Comparison of ENCODE assay signal across 8 cellular contexts in the genomic region with DNA sequence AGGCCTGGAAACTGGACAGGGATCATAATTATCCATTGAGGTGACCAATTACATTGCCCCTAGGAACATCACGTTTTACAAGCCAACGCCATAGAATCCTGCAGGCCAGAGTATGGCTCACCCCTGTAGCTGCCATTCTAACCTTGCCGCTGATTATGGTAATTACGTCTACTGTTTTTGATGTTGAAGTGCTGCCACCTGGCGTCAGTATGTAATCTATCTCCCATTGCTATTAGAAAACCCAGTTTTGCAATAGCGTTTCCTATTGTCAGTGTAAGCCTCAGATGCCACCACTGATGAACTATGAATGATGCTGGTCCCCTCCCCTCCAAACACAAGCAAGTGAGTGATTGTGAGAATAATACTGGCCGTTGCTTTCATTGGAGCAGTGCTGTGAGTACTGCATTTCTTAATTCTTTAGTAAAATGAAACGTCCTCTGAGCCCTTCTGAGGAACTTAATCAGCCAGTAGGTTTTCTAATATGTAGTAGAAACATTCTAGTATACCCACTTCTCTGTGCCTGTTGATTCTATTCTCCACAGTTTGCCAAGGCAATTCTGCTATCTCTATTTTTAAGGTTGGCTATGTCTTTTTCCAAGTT.
DNase-seq lines count a peak whose midpoint lies in the region; ATAC-seq, FAIRE-seq and TF ChIP-seq lines count a peak whose summit lies in the region.

No MANE protein-coding gene starts in this region.

- peak; percentile 71 for TF ChIP-seq CTCF in retinal pigment epithelial cell (conservative IDR thresholded peaks at IDR 0.05; ENCODE audit: low read depth, low read length)

- no peak overlapping the region for H3K4me3 ChIP-seq in retinal pigment epithelial cell (ENCODE audit: low read length)

- intact Hi-C loops in left ventricle myocardium superior (cut with micrococcal nuclease), result loop anchor here (2.0 to 5.0 kb wide), 2 partner anchors 127 to 678 kb away; no protein-coding TSS in a partner anchor

- no peaks in the 10 kb centered on the region for H3K36me3 Mint-ChIP-seq in activated naive CD4-positive, alpha-beta T cell treated with anti-CD3 and anti-CD28 coated beads, Interleukin-2, amount 50 U/mL, for 72 hours

- H3K27ac Mint-ChIP-seq in activated naive CD4-positive, alpha-beta T cell treated with anti-CD3 and anti-CD28 coated beads, Interleukin-2, amount 50 U/mL, for 72 hours, result no peak overlapping the region

- DNase-seq in NCI-H82 (lab: John Stamatoyannopoulos, UW) (peak; percentile 84), left ventricle myocardium superior (peak; percentile 39), retinal pigment epithelial cell (ENCODE audit: low read depth) (peak; percentile 12), 8988T (no peak)
- peak in 1 of 2 donors; percentile 31 for DNase-seq in activated naive CD4-positive, alpha-beta T cell treated with anti-CD3 and anti-CD28 coated beads, Interleukin-2, amount 50 U/mL, for 72 hours (ENCODE audit: low spot score in 2 of 2)

- ATAC-seq in GM21381 (IDR thresholded peaks at IDR 0.05; ENCODE audit: unreplicated experiment) (peak; percentile 76), HG03558 (IDR thresholded peaks at IDR 0.05; ENCODE audit: extremely low read depth, unreplicated experiment) (peak; percentile 82), left ventricle myocardium superior (peak; percentile 88)
- peak; percentile 66 to 79 for ATAC-seq in activated naive CD4-positive, alpha-beta T cell treated with anti-CD3 and anti-CD28 coated beads, Interleukin-2, amount 50 U/mL, for 72 hours

- peak; percentile 37 for FAIRE-seq in G401.6 (lab: Jason Lieb, UNC)

- no peaks in the 10 kb centered on the region for H3K9me3 Mint-ChIP-seq in activated naive CD4-positive, alpha-beta T cell treated with anti-CD3 and anti-CD28 coated beads, Interleukin-2, amount 50 U/mL, for 72 hours
